16 cellular contexts compared by ENCODE assay signal in genomic region chr12:27083861-27084271, GRCh38. TPM values are rescaled to one million over a fixed set of nuclear protein-coding genes. Genes with fewer than 3 reads are reported as not detected.
A peak's percentile ranks its signal among the peaks of the same experiment; 100 is the strongest.
DNase-seq lines count a peak whose midpoint lies in the region; ATAC-seq, FAIRE-seq and TF ChIP-seq lines count a peak whose summit lies in the region.
"Had no signal": no experiment of that assay in that cellular context is flagged by ENCODE, and none has a peak within 500 bp of the region (broad histone marks: within the 10 kb centered on the region; RNA-seq: fewer than 3 reads in every experiment).

No MANE protein-coding gene starts in this region.

- peak overlapping the region; percentile 46 for H3K4me2 ChIP-seq in fibroblast of lung (ENCODE audit: extremely low read depth, insufficient read depth, low read length)

- CTCF ChIA-PET in BJ (lab: Yijun Ruan, JAX), result no interaction called here

- H3K27me3 ChIP-seq in BJ (ENCODE audit: control insufficient read depth, insufficient read depth, low read length) (no peaks in the 10 kb centered on the region), SJCRH30 (no peaks in the 10 kb centered on the region), fibroblast of lung (ENCODE audit: control insufficient read depth, insufficient read depth, low read length) (no peaks in the 10 kb centered on the region), upper lobe of right lung (no peaks in the 10 kb centered on the region)
- H3K27me3 ChIP-seq: pancreas, uterus had no signal

- TF ChIP-seq CTCF in BJ (IDR thresholded peaks at IDR 0.05; ENCODE audit: insufficient read depth, low read depth, low read length) (no peak), fibroblast of lung (conservative IDR thresholded peaks at IDR 0.05 in 1 of 2, IDR thresholded peaks at IDR 0.05 in 1 of 2; ENCODE audit: low read depth in 1 of 2, low read length in 2 of 2) (no peak), upper lobe of right lung (IDR thresholded peaks at IDR 0.05) (no peak)

- peak overlapping the region; percentile 5 for H2AFZ ChIP-seq in fibroblast of lung (ENCODE audit: low read length)

- H4K20me1 ChIP-seq in fibroblast of lung (ENCODE audit: control insufficient read depth, extremely low read depth, insufficient read depth, low read length), result no peaks in the 10 kb centered on the region

- POLR2A ChIA-PET in BJ (lab: Charles Lee), result interaction anchor here (0.6 kb wide), 1 partner anchor 145 kb away, joined by 4 read pairs; the partner anchor contains the start of gene FGFR1OP2

- no peak overlapping the region for H3K9ac ChIP-seq in fibroblast of lung (ENCODE audit: insufficient read depth, low read length)

- H3K4me3 ChIP-seq in BJ (ENCODE audit: low read depth, low read length) (no peak overlapping the region), SJCRH30 (peak overlapping the region; percentile 11; the same call in 1 of the 2 replicates), fibroblast of lung (replicated peaks in 1 of 4; ENCODE audit: control extremely low read depth in 1 of 4, insufficient read depth in 1 of 4, low read depth in 3 of 4, low read length in 4 of 4) (peak overlapping the region in 3 of 4 experiments; percentile 0 to 32 (median 31)), upper lobe of right lung (no peak overlapping the region)
- H3K4me3 ChIP-seq: pancreas, uterus had no signal

- FAIRE-seq in GM19239 (lab: Jason Lieb, UNC), result no peak
- FAIRE-seq: islet of Langerhans, pancreas had no signal

- H3K36me3 ChIP-seq in BJ (ENCODE audit: control insufficient read depth, insufficient read depth, low read length) (no peaks in the 10 kb centered on the region), SJCRH30 (no peaks in the 10 kb centered on the region), fibroblast of lung (ENCODE audit: control insufficient read depth, insufficient read depth, low read length) (no peaks in the 10 kb centered on the region), upper lobe of right lung (no peaks in the 10 kb centered on the region)
- H3K36me3 ChIP-seq: pancreas, uterus had no signal

- H3K9me3 ChIP-seq in SJCRH30 (replicated peaks), result no peaks in the 10 kb centered on the region
- H3K9me3 ChIP-seq in fibroblast of lung (ENCODE audit: control insufficient read depth, insufficient read depth, low read depth, low read length), result no peaks in the 10 kb centered on the region
- H3K9me3 ChIP-seq in upper lobe of right lung, result no peaks in the 10 kb centered on the region
- H3K9me3 ChIP-seq: pancreas, uterus had no signal

- DNase-seq in BJ (ENCODE audit: low read depth) (peak; percentile 23), SJCRH30 (peak; percentile 49 to 60), fibroblast of lung (ENCODE audit: low read depth in 2 of 2) (peak; percentile 64 to 80), occipital lobe (lab: John Stamatoyannopoulos, UW) (peak; percentile 45), GM19239 (ENCODE audit: insufficient read length, low spot score) (no peak), ureter (ENCODE audit: low spot score) (no peak), upper lobe of right lung (no peak)
- DNase-seq in activated CD8-positive, alpha-beta memory T cell treated with anti-CD3 and anti-CD28 coated beads, Interleukin-2, amount 50 U/mL, for 4 hours, result no peak
- DNase-seq: activated CD4-positive, CD25-positive, alpha-beta regulatory T cell treated with anti-CD3 and anti-CD28 coated beads, Interleukin-2, amount 50 U/mL, for 72 hours; CD8-positive, alpha-beta memory T cell; effector memory CD4-positive, alpha-beta T cell; NCI-H1930; pancreas; uterus had no signal

- H3K27ac ChIP-seq in SJCRH30, result no peak overlapping the region
- no peak overlapping the region for H3K27ac ChIP-seq in fibroblast of lung (ENCODE audit: insufficient read depth, low read length)
- H3K27ac ChIP-seq in upper lobe of right lung, result no peak overlapping the region
- H3K27ac ChIP-seq: pancreas, RWPE1, uterus had no signal

- H3K79me2 ChIP-seq in fibroblast of lung (ENCODE audit: control insufficient read depth, insufficient read depth, low read length), result no peaks in the 10 kb centered on the region

- H3K4me1 ChIP-seq in SJCRH30 (no peaks in the 10 kb centered on the region), fibroblast of lung (ENCODE audit: control insufficient read depth, extremely low read depth, insufficient read depth, low read length) (no peaks in the 10 kb centered on the region), upper lobe of right lung (no peaks in the 10 kb centered on the region)
- H3K4me1 ChIP-seq: pancreas, uterus had no signal

- no peak for ATAC-seq in upper lobe of right lung
- ATAC-seq: pancreas had no signal

- intact Hi-C loops in upper lobe of right lung (cut with DNase I), result no loop called here

RNA-seq across cellular contexts. Expression of gene C12orf71, which starts 1.5 kb away (rescaled TPM):
- not detected in 2 replicates for polyA plus RNA-seq in BJ (2011; rRNA removed)
- polyA minus RNA-seq in BJ (2011; rRNA and poly(A)+ RNA removed), result not detected in 2 replicates
- not detected in 2 replicates for total RNA-seq in SJCRH30 (2014; rRNA removed; shearing (Covaris generic))
- not detected in 2 replicates for total RNA-seq in fibroblast of lung
- polyA plus RNA-seq in fibroblast of lung, result not detected in 2 replicates
- not detected in 2 replicates for polyA plus RNA-seq in fibroblast of lung (2012)
- polyA minus RNA-seq in fibroblast of lung (ENCODE audit: low replicate concordance), result not detected in 2 replicates
- total RNA-seq in occipital lobe, result not detected
- total RNA-seq in ureter, result not detected
- total RNA-seq in upper lobe of right lung, result not detected
- total RNA-seq: CD8-positive, alpha-beta memory T cell; pancreas; uterus had no signal
- polyA plus RNA-seq: CD8-positive, alpha-beta memory T cell; pancreas had no signal

Comparison
In these comparisons a context has a peak if more than half of its experiments do, and no peak if none do; other contexts are left out.
1. DNase-seq: peak in BJ (single experiment), SJCRH30 (2 of 2), fibroblast of lung (2 of 2) and occipital lobe (single experiment); none in GM19239 (single experiment), activated CD8-positive, alpha-beta memory T cell treated with anti-CD3 and anti-CD28 coated beads, Interleukin-2, amount 50 U/mL, for 4 hours (single experiment), ureter (single experiment) and upper lobe of right lung (single experiment).
2. H3K4me3 ChIP-seq: peak in SJCRH30 (single experiment) and fibroblast of lung (3 of 4); none in BJ (single experiment) and upper lobe of right lung (single experiment).